1 cellular context compared by ENCODE assay signal in the genomic region with DNA sequence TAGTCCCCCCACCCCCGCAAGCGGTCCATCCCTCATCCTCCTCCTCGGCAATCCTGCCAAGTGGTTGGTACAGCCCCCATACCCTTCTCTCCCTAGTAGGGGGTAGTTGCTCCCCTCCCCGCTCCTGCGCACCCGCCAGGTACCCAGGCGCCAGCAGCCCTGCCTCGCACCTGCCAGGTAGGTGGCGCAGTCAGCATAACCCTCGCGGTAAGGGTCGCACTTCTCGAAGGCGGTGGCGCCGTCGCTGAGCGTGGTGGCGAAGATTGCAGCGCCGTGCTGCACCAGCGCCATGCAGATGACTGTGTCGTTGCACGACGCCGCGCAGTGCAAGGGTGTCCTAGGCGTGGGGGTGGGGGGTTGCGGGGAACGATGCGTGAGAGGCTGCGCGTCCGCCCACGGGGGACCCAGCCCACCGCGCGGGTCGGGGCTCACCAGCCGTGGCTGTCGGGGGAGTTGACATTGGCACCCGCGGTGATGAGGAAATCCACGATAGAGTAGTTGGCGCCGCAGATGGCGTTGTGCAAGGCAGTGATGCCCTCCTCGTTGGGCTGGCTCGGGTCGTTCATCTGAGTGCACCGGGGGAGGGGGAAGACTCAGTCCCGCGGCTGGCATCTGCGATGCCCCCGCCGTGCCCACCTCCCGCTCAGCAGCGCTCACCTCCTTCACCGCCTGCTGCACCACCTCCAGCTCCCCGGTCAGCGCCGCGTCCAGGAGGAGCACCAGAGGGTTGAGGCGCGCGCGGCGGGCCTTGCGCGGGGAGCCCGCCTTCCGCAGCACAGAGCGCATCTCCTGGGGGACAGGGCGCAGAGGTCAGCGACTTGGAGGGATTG.
TF ChIP-seq lines count a peak whose summit lies in the region.

No MANE protein-coding gene starts in this region.

TF ChIP-seq in WTC11, 78 proteins besides CTCF, POLR2A, EP300 and RAD21 (continued from another document and continues in another):
- TF ChIP-seq ZNF532 (CRISPR knock-in tag; IDR thresholded peaks at IDR 0.05; ENCODE audit: borderline replicate concordance) (peak; percentile 11; the same call in 1 of the 2 replicates), ZNF121 (CRISPR knock-in tag; IDR thresholded peaks at IDR 0.05) (peak; percentile 30; the same call in 1 of the 2 replicates), JAZF1 (CRISPR knock-in tag; IDR thresholded peaks at IDR 0.05) (no peak), GABPB1 (CRISPR knock-in tag; IDR thresholded peaks at IDR 0.05) (no peak), ZNF263 (CRISPR knock-in tag; IDR thresholded peaks at IDR 0.05; ENCODE audit: low read depth) (peak; percentile 74), ZBTB21 (CRISPR knock-in tag; IDR thresholded peaks at IDR 0.05; ENCODE audit: borderline replicate concordance) (peak; percentile 95), ZNF396 (CRISPR knock-in tag; IDR thresholded peaks at IDR 0.05; ENCODE audit: borderline replicate concordance) (no peak), CBFB (CRISPR knock-in tag; IDR thresholded peaks at IDR 0.05; ENCODE audit: low read depth) (0 out of 2 replicates have a peak, but pooled peaks have one; percentile 81), CREB1 (CRISPR knock-in tag; IDR thresholded peaks at IDR 0.05) (peak; percentile 95), JUN (CRISPR knock-in tag; IDR thresholded peaks at IDR 0.05) (peak; percentile 96), ZNF425 (CRISPR knock-in tag; conservative IDR thresholded peaks at IDR 0.05) (no peak), FOXK1 (CRISPR knock-in tag; IDR thresholded peaks at IDR 0.05) (peak; percentile 95), OVOL2 (CRISPR knock-in tag; IDR thresholded peaks at IDR 0.05; ENCODE audit: borderline replicate concordance) (no peak), NFYB (CRISPR knock-in tag; conservative IDR thresholded peaks at IDR 0.05; ENCODE audit: low read depth) (peak; percentile 63), ZNF317 (CRISPR knock-in tag; IDR thresholded peaks at IDR 0.05; ENCODE audit: borderline replicate concordance, low read depth) (peak; percentile 60), CREM (CRISPR knock-in tag; IDR thresholded peaks at IDR 0.05) (peak; percentile 71; the same call in 1 of the 2 replicates), ZNF219 (CRISPR knock-in tag; IDR thresholded peaks at IDR 0.05; ENCODE audit: borderline replicate concordance) (peak; percentile 81; the same call in 1 of the 2 replicates), NFATC4 (CRISPR knock-in tag; IDR thresholded peaks at IDR 0.05) (no peak), ATF1 (CRISPR knock-in tag; IDR thresholded peaks at IDR 0.05) (peak; percentile 95; the same call in 1 of the 2 replicates), GTF2I (CRISPR knock-in tag; conservative IDR thresholded peaks at IDR 0.05) (no peak)
- TF ChIP-seq, protein P1, sequence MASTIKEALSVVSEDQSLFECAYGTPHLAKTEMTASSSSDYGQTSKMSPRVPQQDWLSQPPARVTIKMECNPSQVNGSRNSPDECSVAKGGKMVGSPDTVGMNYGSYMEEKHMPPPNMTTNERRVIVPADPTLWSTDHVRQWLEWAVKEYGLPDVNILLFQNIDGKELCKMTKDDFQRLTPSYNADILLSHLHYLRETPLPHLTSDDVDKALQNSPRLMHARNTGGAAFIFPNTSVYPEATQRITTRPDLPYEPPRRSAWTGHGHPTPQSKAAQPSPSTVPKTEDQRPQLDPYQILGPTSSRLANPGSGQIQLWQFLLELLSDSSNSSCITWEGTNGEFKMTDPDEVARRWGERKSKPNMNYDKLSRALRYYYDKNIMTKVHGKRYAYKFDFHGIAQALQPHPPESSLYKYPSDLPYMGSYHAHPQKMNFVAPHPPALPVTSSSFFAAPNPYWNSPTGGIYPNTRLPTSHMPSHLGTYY (CRISPR knock-in tag; IDR thresholded peaks at IDR 0.05) = no peak
- TF ChIP-seq, protein P2, sequence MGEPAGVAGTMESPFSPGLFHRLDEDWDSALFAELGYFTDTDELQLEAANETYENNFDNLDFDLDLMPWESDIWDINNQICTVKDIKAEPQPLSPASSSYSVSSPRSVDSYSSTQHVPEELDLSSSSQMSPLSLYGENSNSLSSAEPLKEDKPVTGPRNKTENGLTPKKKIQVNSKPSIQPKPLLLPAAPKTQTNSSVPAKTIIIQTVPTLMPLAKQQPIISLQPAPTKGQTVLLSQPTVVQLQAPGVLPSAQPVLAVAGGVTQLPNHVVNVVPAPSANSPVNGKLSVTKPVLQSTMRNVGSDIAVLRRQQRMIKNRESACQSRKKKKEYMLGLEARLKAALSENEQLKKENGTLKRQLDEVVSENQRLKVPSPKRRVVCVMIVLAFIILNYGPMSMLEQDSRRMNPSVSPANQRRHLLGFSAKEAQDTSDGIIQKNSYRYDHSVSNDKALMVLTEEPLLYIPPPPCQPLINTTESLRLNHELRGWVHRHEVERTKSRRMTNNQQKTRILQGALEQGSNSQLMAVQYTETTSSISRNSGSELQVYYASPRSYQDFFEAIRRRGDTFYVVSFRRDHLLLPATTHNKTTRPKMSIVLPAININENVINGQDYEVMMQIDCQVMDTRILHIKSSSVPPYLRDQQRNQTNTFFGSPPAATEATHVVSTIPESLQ (CRISPR knock-in tag; IDR thresholded peaks at IDR 0.05) = no peak
- TF ChIP-seq, protein P3, sequence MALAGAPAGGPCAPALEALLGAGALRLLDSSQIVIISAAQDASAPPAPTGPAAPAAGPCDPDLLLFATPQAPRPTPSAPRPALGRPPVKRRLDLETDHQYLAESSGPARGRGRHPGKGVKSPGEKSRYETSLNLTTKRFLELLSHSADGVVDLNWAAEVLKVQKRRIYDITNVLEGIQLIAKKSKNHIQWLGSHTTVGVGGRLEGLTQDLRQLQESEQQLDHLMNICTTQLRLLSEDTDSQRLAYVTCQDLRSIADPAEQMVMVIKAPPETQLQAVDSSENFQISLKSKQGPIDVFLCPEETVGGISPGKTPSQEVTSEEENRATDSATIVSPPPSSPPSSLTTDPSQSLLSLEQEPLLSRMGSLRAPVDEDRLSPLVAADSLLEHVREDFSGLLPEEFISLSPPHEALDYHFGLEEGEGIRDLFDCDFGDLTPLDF (CRISPR knock-in tag; IDR thresholded peaks at IDR 0.05) = peak; percentile 96
- TF ChIP-seq, protein P4, sequence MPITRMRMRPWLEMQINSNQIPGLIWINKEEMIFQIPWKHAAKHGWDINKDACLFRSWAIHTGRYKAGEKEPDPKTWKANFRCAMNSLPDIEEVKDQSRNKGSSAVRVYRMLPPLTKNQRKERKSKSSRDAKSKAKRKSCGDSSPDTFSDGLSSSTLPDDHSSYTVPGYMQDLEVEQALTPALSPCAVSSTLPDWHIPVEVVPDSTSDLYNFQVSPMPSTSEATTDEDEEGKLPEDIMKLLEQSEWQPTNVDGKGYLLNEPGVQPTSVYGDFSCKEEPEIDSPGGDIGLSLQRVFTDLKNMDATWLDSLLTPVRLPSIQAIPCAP (CRISPR knock-in tag; IDR thresholded peaks at IDR 0.05) = peak; percentile 98
- TF ChIP-seq, protein P5, sequence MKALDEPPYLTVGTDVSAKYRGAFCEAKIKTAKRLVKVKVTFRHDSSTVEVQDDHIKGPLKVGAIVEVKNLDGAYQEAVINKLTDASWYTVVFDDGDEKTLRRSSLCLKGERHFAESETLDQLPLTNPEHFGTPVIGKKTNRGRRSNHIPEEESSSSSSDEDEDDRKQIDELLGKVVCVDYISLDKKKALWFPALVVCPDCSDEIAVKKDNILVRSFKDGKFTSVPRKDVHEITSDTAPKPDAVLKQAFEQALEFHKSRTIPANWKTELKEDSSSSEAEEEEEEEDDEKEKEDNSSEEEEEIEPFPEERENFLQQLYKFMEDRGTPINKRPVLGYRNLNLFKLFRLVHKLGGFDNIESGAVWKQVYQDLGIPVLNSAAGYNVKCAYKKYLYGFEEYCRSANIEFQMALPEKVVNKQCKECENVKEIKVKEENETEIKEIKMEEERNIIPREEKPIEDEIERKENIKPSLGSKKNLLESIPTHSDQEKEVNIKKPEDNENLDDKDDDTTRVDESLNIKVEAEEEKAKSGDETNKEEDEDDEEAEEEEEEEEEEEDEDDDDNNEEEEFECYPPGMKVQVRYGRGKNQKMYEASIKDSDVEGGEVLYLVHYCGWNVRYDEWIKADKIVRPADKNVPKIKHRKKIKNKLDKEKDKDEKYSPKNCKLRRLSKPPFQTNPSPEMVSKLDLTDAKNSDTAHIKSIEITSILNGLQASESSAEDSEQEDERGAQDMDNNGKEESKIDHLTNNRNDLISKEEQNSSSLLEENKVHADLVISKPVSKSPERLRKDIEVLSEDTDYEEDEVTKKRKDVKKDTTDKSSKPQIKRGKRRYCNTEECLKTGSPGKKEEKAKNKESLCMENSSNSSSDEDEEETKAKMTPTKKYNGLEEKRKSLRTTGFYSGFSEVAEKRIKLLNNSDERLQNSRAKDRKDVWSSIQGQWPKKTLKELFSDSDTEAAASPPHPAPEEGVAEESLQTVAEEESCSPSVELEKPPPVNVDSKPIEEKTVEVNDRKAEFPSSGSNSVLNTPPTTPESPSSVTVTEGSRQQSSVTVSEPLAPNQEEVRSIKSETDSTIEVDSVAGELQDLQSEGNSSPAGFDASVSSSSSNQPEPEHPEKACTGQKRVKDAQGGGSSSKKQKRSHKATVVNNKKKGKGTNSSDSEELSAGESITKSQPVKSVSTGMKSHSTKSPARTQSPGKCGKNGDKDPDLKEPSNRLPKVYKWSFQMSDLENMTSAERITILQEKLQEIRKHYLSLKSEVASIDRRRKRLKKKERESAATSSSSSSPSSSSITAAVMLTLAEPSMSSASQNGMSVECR (CRISPR knock-in tag; IDR thresholded peaks at IDR 0.05; ENCODE audit: borderline replicate concordance) = peak; percentile 96
- TF ChIP-seq, protein P6, sequence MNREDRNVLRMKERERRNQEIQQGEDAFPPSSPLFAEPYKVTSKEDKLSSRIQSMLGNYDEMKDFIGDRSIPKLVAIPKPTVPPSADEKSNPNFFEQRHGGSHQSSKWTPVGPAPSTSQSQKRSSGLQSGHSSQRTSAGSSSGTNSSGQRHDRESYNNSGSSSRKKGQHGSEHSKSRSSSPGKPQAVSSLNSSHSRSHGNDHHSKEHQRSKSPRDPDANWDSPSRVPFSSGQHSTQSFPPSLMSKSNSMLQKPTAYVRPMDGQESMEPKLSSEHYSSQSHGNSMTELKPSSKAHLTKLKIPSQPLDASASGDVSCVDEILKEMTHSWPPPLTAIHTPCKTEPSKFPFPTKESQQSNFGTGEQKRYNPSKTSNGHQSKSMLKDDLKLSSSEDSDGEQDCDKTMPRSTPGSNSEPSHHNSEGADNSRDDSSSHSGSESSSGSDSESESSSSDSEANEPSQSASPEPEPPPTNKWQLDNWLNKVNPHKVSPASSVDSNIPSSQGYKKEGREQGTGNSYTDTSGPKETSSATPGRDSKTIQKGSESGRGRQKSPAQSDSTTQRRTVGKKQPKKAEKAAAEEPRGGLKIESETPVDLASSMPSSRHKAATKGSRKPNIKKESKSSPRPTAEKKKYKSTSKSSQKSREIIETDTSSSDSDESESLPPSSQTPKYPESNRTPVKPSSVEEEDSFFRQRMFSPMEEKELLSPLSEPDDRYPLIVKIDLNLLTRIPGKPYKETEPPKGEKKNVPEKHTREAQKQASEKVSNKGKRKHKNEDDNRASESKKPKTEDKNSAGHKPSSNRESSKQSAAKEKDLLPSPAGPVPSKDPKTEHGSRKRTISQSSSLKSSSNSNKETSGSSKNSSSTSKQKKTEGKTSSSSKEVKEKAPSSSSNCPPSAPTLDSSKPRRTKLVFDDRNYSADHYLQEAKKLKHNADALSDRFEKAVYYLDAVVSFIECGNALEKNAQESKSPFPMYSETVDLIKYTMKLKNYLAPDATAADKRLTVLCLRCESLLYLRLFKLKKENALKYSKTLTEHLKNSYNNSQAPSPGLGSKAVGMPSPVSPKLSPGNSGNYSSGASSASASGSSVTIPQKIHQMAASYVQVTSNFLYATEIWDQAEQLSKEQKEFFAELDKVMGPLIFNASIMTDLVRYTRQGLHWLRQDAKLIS (CRISPR knock-in tag; IDR thresholded peaks at IDR 0.05; ENCODE audit: borderline replicate concordance) = peak; percentile 92; the same call in 1 of the 2 replicates
- TF ChIP-seq, protein P7, sequence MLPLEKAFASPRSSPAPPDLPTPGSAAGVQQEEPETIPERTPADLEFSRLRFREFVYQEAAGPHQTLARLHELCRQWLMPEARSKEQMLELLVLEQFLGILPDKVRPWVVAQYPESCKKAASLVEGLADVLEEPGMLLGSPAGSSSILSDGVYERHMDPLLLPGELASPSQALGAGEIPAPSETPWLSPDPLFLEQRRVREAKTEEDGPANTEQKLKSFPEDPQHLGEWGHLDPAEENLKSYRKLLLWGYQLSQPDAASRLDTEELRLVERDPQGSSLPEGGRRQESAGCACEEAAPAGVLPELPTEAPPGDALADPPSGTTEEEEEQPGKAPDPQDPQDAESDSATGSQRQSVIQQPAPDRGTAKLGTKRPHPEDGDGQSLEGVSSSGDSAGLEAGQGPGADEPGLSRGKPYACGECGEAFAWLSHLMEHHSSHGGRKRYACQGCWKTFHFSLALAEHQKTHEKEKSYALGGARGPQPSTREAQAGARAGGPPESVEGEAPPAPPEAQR (CRISPR knock-in tag; IDR thresholded peaks at IDR 0.05) = no peak
